33 cellular contexts compared by ENCODE assay signal in genomic region chr9:100819980-100820379, GRCh38.
"Had no signal": no experiment of that assay in that cellular context is flagged by ENCODE, and none has a peak within 500 bp of the region (broad histone marks: within the 10 kb centered on the region; RNA-seq: fewer than 3 reads in every experiment).

No MANE protein-coding gene starts in this region.

- H3K9me3 Mint-ChIP-seq: activated CD4-positive, alpha-beta T cell treated with anti-CD3 and anti-CD28 coated beads, Interleukin-2, amount 10 ng/mL, durations not matched to agents 7 days and 5 days; activated T-helper 2 cell treated with anti-CD3 and anti-CD28 coated beads, Interferon-gamma antibody, Interleukin-2, Interleukin-4, amounts not matched to agents 10 μg/mL and 5 μg/mL and 100 μg/mL, durations not matched to agents 14 hours and 24 hours and 36 hours; central memory CD8-positive, alpha-beta T cell; T-helper 1 cell treated with Interleukin-12 subunit alpha and Interleukin-12 subunit beta and Interleukin-4 antibody, amounts not matched to agents 30 μg/mL and 1 μg/mL, for 36 hours; T-helper 2 cell treated with Interferon-gamma antibody and Interleukin-4, amounts not matched to agents 5 μg/mL and 100 μg/mL, for 36 hours had no signal

- H3K36me3 ChIP-seq: ascending aorta, cardiac muscle cell, MG63, SJSA1 had no signal

- H3K27me3 Mint-ChIP-seq: activated CD4-positive, alpha-beta T cell treated with anti-CD3 and anti-CD28 coated beads for 36 hours; activated CD4-positive, alpha-beta T cell treated with anti-CD3 and anti-CD28 coated beads, Interleukin-2, amount 10 ng/mL, durations not matched to agents 7 days and 5 days; activated naive CD4-positive, alpha-beta T cell treated with anti-CD3 and anti-CD28 coated beads, Interleukin-2, amount 50 U/mL, for 24 hours; activated naive CD8-positive, alpha-beta T cell treated with anti-CD3 and anti-CD28 coated beads, Interleukin-2, amount 10 ng/mL, durations not matched to agents 7 days and 5 days; activated T-cell treated with anti-CD3 and anti-CD28 coated beads, Interleukin-2, amount 50 U/mL, for 24 hours; central memory CD8-positive, alpha-beta T cell had no signal

- DNase-seq: activated CD4-positive, alpha-beta T cell treated with anti-CD3 and anti-CD28 coated beads for 36 hours; activated CD4-positive, alpha-beta T cell treated with anti-CD3 and anti-CD28 coated beads, Interleukin-2, amount 10 ng/mL, durations not matched to agents 7 days and 5 days; activated CD4-positive, alpha-beta T cell treated with anti-CD3 and anti-CD28 coated beads, Interleukin-2, amount 50 U/mL, for 48 hours; activated CD8-positive, alpha-beta T cell treated with anti-CD3 and anti-CD28 coated beads, Interleukin-2, amount 10 ng/mL, durations not matched to agents 7 days and 5 days; activated gamma-delta T cell; activated naive CD4-positive, alpha-beta T cell treated with Interleukin-2 at 50 U/mL for 16 hours; activated naive CD8-positive, alpha-beta T cell treated with anti-CD3 and anti-CD28 coated beads, Interleukin-2, amount 10 ng/mL, durations not matched to agents 7 days and 5 days; activated T-cell treated with anti-CD3 and anti-CD28 coated beads, Interleukin-2, amount 50 U/mL, for 24 hours; amygdala; Kasumi-1; MG63; NCI-H1048; NCI-H1105 treated with DMSO at 0.1 percent for 48 hours; NCI-H1436; NCI-H187; NCI-H2029 treated with DMSO at 0.1 percent for 48 hours; NCI-H2107; NCI-H2171; NCI-H510A; NCI-H526; NCI-H748 treated with DMSO at 0.1 percent for 48 hours; SHP77 treated with DMSO at 0.1 percent for 48 hours; SK-N-SH had no signal

- H3K4me1 Mint-ChIP-seq: activated CD4-positive, alpha-beta T cell treated with anti-CD3 and anti-CD28 coated beads for 36 hours; activated CD4-positive, alpha-beta T cell treated with anti-CD3 and anti-CD28 coated beads, Interleukin-2, amount 10 ng/mL, durations not matched to agents 7 days and 5 days; activated naive CD4-positive, alpha-beta T cell treated with anti-CD3 and anti-CD28 coated beads, Interleukin-2, amount 50 U/mL, for 24 hours; activated naive CD8-positive, alpha-beta T cell treated with anti-CD3 and anti-CD28 coated beads, Interleukin-2, amount 10 ng/mL, durations not matched to agents 7 days and 5 days; central memory CD8-positive, alpha-beta T cell had no signal

- H3K36me3 Mint-ChIP-seq: activated naive CD4-positive, alpha-beta T cell treated with anti-CD3 and anti-CD28 coated beads, Interleukin-2, amount 50 U/mL, for 24 hours; activated naive CD8-positive, alpha-beta T cell treated with anti-CD3 and anti-CD28 coated beads, Interleukin-2, amount 10 ng/mL, durations not matched to agents 7 days and 5 days had no signal

- ATAC-seq: activated CD4-positive, alpha-beta T cell treated with anti-CD3 and anti-CD28 coated beads for 36 hours; activated CD4-positive, CD25-positive, alpha-beta regulatory T cell treated with anti-CD3 and anti-CD28 coated beads, Interleukin-2, amount 50 U/mL, for 24 hours; activated CD8-positive, alpha-beta T cell treated with anti-CD3 and anti-CD28 coated beads, Interleukin-2, amount 10 ng/mL, durations not matched to agents 7 days and 5 days; Panc1 had no signal

- H3K27me3 ChIP-seq: ascending aorta, cardiac muscle cell, MG63, SJSA1 had no signal

- H3K4me3 ChIP-seq: ascending aorta, cardiac muscle cell, MG63, SJSA1 had no signal

- H3K4me3 Mint-ChIP-seq: activated CD4-positive, alpha-beta T cell treated with anti-CD3 and anti-CD28 coated beads for 36 hours; activated CD4-positive, alpha-beta T cell treated with anti-CD3 and anti-CD28 coated beads, Interleukin-2, amount 10 ng/mL, durations not matched to agents 7 days and 5 days; activated CD8-positive, alpha-beta T cell treated with anti-CD3 and anti-CD28 coated beads, Interleukin-2, amount 10 ng/mL, durations not matched to agents 7 days and 5 days; activated naive CD4-positive, alpha-beta T cell treated with anti-CD3 and anti-CD28 coated beads, Interleukin-2, amount 50 U/mL, for 24 hours; activated naive CD8-positive, alpha-beta T cell treated with anti-CD3 and anti-CD28 coated beads, Interleukin-2, amount 10 ng/mL, durations not matched to agents 7 days and 5 days; activated T-cell treated with anti-CD3 and anti-CD28 coated beads, Interleukin-2, amount 50 U/mL, for 24 hours; central memory CD8-positive, alpha-beta T cell; T-helper 1 cell treated with Interleukin-12 subunit alpha and Interleukin-12 subunit beta and Interleukin-4 antibody, amounts not matched to agents 30 μg/mL and 1 μg/mL, for 36 hours; T-helper 2 cell treated with Interferon-gamma antibody and Interleukin-4, amounts not matched to agents 5 μg/mL and 100 μg/mL, for 36 hours had no signal

- H3K9ac ChIP-seq: SK-N-SH had no signal

- H3K4me2 ChIP-seq: SK-N-SH had no signal

- H3K27ac Mint-ChIP-seq: activated CD4-positive, alpha-beta T cell treated with anti-CD3 and anti-CD28 coated beads for 36 hours; activated CD4-positive, alpha-beta T cell treated with anti-CD3 and anti-CD28 coated beads, Interleukin-2, amount 10 ng/mL, durations not matched to agents 7 days and 5 days; activated CD8-positive, alpha-beta T cell treated with anti-CD3 and anti-CD28 coated beads, Interleukin-2, amount 10 ng/mL, durations not matched to agents 7 days and 5 days; activated naive CD4-positive, alpha-beta T cell treated with anti-CD3 and anti-CD28 coated beads, Interleukin-2, amount 50 U/mL, for 24 hours; activated naive CD8-positive, alpha-beta T cell treated with anti-CD3 and anti-CD28 coated beads, Interleukin-2, amount 10 ng/mL, durations not matched to agents 7 days and 5 days; activated T-cell treated with anti-CD3 and anti-CD28 coated beads, Interleukin-2, amount 50 U/mL, for 24 hours; activated T-helper 2 cell treated with anti-CD3 and anti-CD28 coated beads, Interferon-gamma antibody, Interleukin-2, Interleukin-4, amounts not matched to agents 10 μg/mL and 5 μg/mL and 100 μg/mL, durations not matched to agents 14 hours and 24 hours and 36 hours; T-helper 1 cell treated with Interleukin-12 subunit alpha and Interleukin-12 subunit beta and Interleukin-4 antibody, amounts not matched to agents 30 μg/mL and 1 μg/mL, for 36 hours; T-helper 2 cell treated with Interferon-gamma antibody and Interleukin-4, amounts not matched to agents 5 μg/mL and 100 μg/mL, for 36 hours had no signal

- H3K4me1 ChIP-seq: ascending aorta, SJSA1 had no signal

- H3K27ac ChIP-seq: ascending aorta, cardiac muscle cell, SJSA1 had no signal

- H3K9me3 ChIP-seq: ascending aorta, MG63, SJSA1, SK-N-SH had no signal
